In genomic region chr16:21260870-21261791, GRCh38 we compare ENCODE assay signal across 10 cellular contexts. TPM values are rescaled to one million over a fixed set of nuclear protein-coding genes. Genes with fewer than 3 reads are reported as not detected.
DNase-seq lines count a peak whose midpoint lies in the region; ATAC-seq, FAIRE-seq and TF ChIP-seq lines count a peak whose summit lies in the region.
"Had no signal": no experiment of that assay in that cellular context is flagged by ENCODE, and none has a peak within 500 bp of the region (broad histone marks: within the 10 kb centered on the region; RNA-seq: fewer than 3 reads in every experiment).

No MANE protein-coding gene starts in this region.

- H3K9ac ChIP-seq in endothelial cell of umbilical vein (replicated peaks; ENCODE audit: extremely low read depth, insufficient read depth, low read length), result no peak overlapping the region

- H3K9me3 ChIP-seq in endothelial cell of umbilical vein (replicated peaks; ENCODE audit: control insufficient read depth, insufficient read depth, low read length), result no peaks in the 10 kb centered on the region

- no peak overlapping the region for H3K27ac ChIP-seq in endothelial cell of umbilical vein (ENCODE audit: insufficient read depth, low read depth, low read length)

- H3K36me3 ChIP-seq in endothelial cell of umbilical vein (ENCODE audit: control insufficient read depth in 2 of 2, extremely low read depth in 1 of 2, insufficient read depth in 2 of 2, low read length in 2 of 2), result no peaks in the 10 kb centered on the region

- no peak overlapping the region for H3K4me3 ChIP-seq in endothelial cell of umbilical vein (replicated peaks in 1 of 3; ENCODE audit: insufficient read depth in 1 of 3, low read depth in 1 of 3, low read length in 3 of 3)

- peak; percentile 97 for FAIRE-seq in endothelial cell of umbilical vein (lab: Jason Lieb, UNC)

- no peaks in the 10 kb centered on the region for H3K36me3 Mint-ChIP-seq in activated T-cell treated with anti-CD3 and anti-CD28 coated beads, Interleukin-2, amount 50 U/mL, for 4 hours (ENCODE audit: insufficient read depth)
- H3K36me3 Mint-ChIP-seq: IgD-negative memory B cell had no signal

- H3K4me3 Mint-ChIP-seq in activated T-cell treated with anti-CD3 and anti-CD28 coated beads, Interleukin-2, amount 50 U/mL, for 4 hours, result no peak overlapping the region

- CTCF ChIA-PET in endothelial cell of umbilical vein (lab: Charles Lee), result interaction anchor here (0.6 to 1.5 kb wide), 9 partner anchors 8 to 39 kb away, joined by 3 to 7 read pairs (median 3); no protein-coding TSS in a partner anchor

- H4K20me1 ChIP-seq in endothelial cell of umbilical vein (replicated peaks; ENCODE audit: control insufficient read depth, extremely low read depth, insufficient read depth, low read length), result no peaks in the 10 kb centered on the region

- DNase-seq in EL (peak; percentile 79), M059J (ENCODE audit: low read depth) (peak; percentile 81), endothelial cell of umbilical vein (ENCODE audit: low read depth, low spot score) (peak; percentile 75), omental fat pad (ENCODE audit: low spot score) (no peak), NCI-H1930 (lab: John Stamatoyannopoulos, UW) (no peak)
- DNase-seq in activated T-cell treated with anti-CD3 and anti-CD28 coated beads, Interleukin-2, amount 50 U/mL, for 4 hours, result no peak

- no peak overlapping the region for H3K4me2 ChIP-seq in endothelial cell of umbilical vein (ENCODE audit: insufficient read depth, low read length)

- no peaks in the 10 kb centered on the region for H3K9me1 ChIP-seq in endothelial cell of umbilical vein (replicated peaks; ENCODE audit: control insufficient read depth, extremely low read depth, insufficient read depth, low read length)

- TF ChIP-seq POLR2A in endothelial cell of umbilical vein (IDR thresholded peaks at IDR 0.05; ENCODE audit: low read depth, low read length), result no peak

- H3K27me3 Mint-ChIP-seq in activated T-cell treated with anti-CD3 and anti-CD28 coated beads, Interleukin-2, amount 50 U/mL, for 4 hours (ENCODE audit: low read depth), result peaks cover 11% of the 10 kb centered on the region

- no peaks in the 10 kb centered on the region for H3K9me3 Mint-ChIP-seq in activated T-cell treated with anti-CD3 and anti-CD28 coated beads, Interleukin-2, amount 50 U/mL, for 4 hours
- H3K9me3 Mint-ChIP-seq: IgD-negative memory B cell had no signal

- dilution Hi-C loops in endothelial cell of umbilical vein (cut with MboI; ENCODE audit: extremely low pct_ligation_motif_present, low sequenced_read_pairs), result no loop called here

- no peaks in the 10 kb centered on the region for H3K79me2 ChIP-seq in endothelial cell of umbilical vein (ENCODE audit: control insufficient read depth, insufficient read depth, low read length)

- intact Hi-C loops in endothelial cell of umbilical vein (cut with micrococcal nuclease), result no loop called here

- no peaks in the 10 kb centered on the region for H3K4me1 Mint-ChIP-seq in activated T-cell treated with anti-CD3 and anti-CD28 coated beads, Interleukin-2, amount 50 U/mL, for 4 hours (ENCODE audit: low read depth)

- peaks cover 0 to 3% of the 10 kb centered on the region in 2 experiments for H3K27me3 ChIP-seq in endothelial cell of umbilical vein (ENCODE audit: control insufficient read depth in 2 of 2, insufficient read depth in 2 of 2, low read length in 2 of 2)

- POLR2A ChIA-PET in endothelial cell of umbilical vein (lab: Charles Lee), result no interaction called here

- no TSS peak for BruUV-seq in endothelial cell of umbilical vein (replicated peaks; lab: Mats Ljungman, UMichigan)

- no peak overlapping the region for H2AFZ ChIP-seq in endothelial cell of umbilical vein (ENCODE audit: low read depth, low read length)

- ATAC-seq in omental fat pad (ENCODE audit: low FRiP score) (peak; percentile 85), GM18868 (IDR thresholded peaks at IDR 0.05; ENCODE audit: unreplicated experiment) (no peak), GM19397 (IDR thresholded peaks at IDR 0.05; ENCODE audit: unreplicated experiment) (no peak)
- no peak for ATAC-seq in activated T-cell treated with anti-CD3 and anti-CD28 coated beads, Interleukin-2, amount 50 U/mL, for 4 hours

- no peak for TF ChIP-seq CTCF in endothelial cell of umbilical vein (IDR thresholded peaks at IDR 0.05; ENCODE audit: extremely low read depth in 1 of 2, insufficient read depth in 1 of 2, low read depth in 1 of 2, low read length in 2 of 2)
- TF ChIP-seq CTCF in omental fat pad (IDR thresholded peaks at IDR 0.05), result no peak

- no peaks in the 10 kb centered on the region for H3K4me1 ChIP-seq in endothelial cell of umbilical vein (ENCODE audit: control insufficient read depth, extremely low read depth, insufficient read depth, low read length)

TF ChIP-seq in endothelial cell of umbilical vein, 7 proteins besides CTCF, POLR2A, EP300 and RAD21:
- TF ChIP-seq MAX (IDR thresholded peaks at IDR 0.05; ENCODE audit: insufficient read depth, insufficient read length), result no peak
- TF ChIP-seq JUN (IDR thresholded peaks at IDR 0.05; ENCODE audit: borderline replicate concordance, insufficient read depth, insufficient read length, low read depth), result peak; percentile 57
- no peak for TF ChIP-seq MYC (IDR thresholded peaks at IDR 0.05; ENCODE audit: low read depth, low read length)
- TF ChIP-seq FOS (IDR thresholded peaks at IDR 0.05; ENCODE audit: borderline replicate concordance, insufficient read depth, low read length), result peak; percentile 68

RNA-seq across cellular contexts. Expression of gene CRYM, which starts 17.0 kb away (rescaled TPM):
- total RNA-seq in M059J (2014; rRNA removed; shearing (Covaris generic)), result not detected in 2 replicates
- not detected in 2 replicates for total RNA-seq in endothelial cell of umbilical vein
- polyA plus RNA-seq in endothelial cell of umbilical vein, result not detected in 2 replicates
- polyA plus RNA-seq in endothelial cell of umbilical vein (2011; cell fraction: cytosol; rRNA removed), result not detected in 2 replicates
- not detected in 2 replicates for polyA plus RNA-seq in endothelial cell of umbilical vein (2011; cell fraction: nucleus; rRNA removed)
- not detected in 2 replicates for polyA plus RNA-seq in endothelial cell of umbilical vein (2012)
- not detected in 2 replicates for polyA minus RNA-seq in endothelial cell of umbilical vein
- not detected for polyA minus RNA-seq in endothelial cell of umbilical vein (2011; cell fraction: cytosol; rRNA and poly(A)+ RNA removed)
- polyA minus RNA-seq in endothelial cell of umbilical vein (2011; cell fraction: nucleus; rRNA and poly(A)+ RNA removed), result not detected in 2 replicates
- total RNA-seq in omental fat pad, result 1 to 10 TPM in 2 of 4 donors, not detected in 2; 1.2 to 1.4 TPM
- not detected for total RNA-seq in activated T-cell treated with anti-CD3 and anti-CD28 coated beads, Interleukin-2, amount 50 U/mL, for 4 hours
- polyA plus RNA-seq: IgD-negative memory B cell had no signal

RNA-seq across cellular contexts. Expression of gene ANKS4B, which starts 27.6 kb away (rescaled TPM):
- not detected in 2 replicates for total RNA-seq in M059J (2014; rRNA removed; shearing (Covaris generic))
- not detected in 2 replicates for total RNA-seq in endothelial cell of umbilical vein
- polyA plus RNA-seq in endothelial cell of umbilical vein, result not detected in 2 replicates
- not detected in 2 replicates for polyA plus RNA-seq in endothelial cell of umbilical vein (2011; cell fraction: cytosol; rRNA removed)
- not detected in 2 replicates for polyA plus RNA-seq in endothelial cell of umbilical vein (2011; cell fraction: nucleus; rRNA removed)
- not detected in 2 replicates for polyA plus RNA-seq in endothelial cell of umbilical vein (2012)
- polyA minus RNA-seq in endothelial cell of umbilical vein, result not detected in 2 replicates
- not detected for polyA minus RNA-seq in endothelial cell of umbilical vein (2011; cell fraction: cytosol; rRNA and poly(A)+ RNA removed)
- not detected in 2 replicates for polyA minus RNA-seq in endothelial cell of umbilical vein (2011; cell fraction: nucleus; rRNA and poly(A)+ RNA removed)
- not detected for total RNA-seq in omental fat pad
- not detected for total RNA-seq in activated T-cell treated with anti-CD3 and anti-CD28 coated beads, Interleukin-2, amount 50 U/mL, for 4 hours
- polyA plus RNA-seq: IgD-negative memory B cell had no signal

RNA-seq across cellular contexts. Expression of gene ZP2, which starts 49.8 kb away (rescaled TPM):
- total RNA-seq in M059J (2014; rRNA removed; shearing (Covaris generic)), result not detected in 2 replicates
- total RNA-seq in endothelial cell of umbilical vein (not detected in 2 replicates), omental fat pad (not detected)
- polyA plus RNA-seq in endothelial cell of umbilical vein, result not detected in 2 replicates
- not detected in 2 replicates for polyA plus RNA-seq in endothelial cell of umbilical vein (2011; cell fraction: cytosol; rRNA removed)
- not detected in 2 replicates for polyA plus RNA-seq in endothelial cell of umbilical vein (2011; cell fraction: nucleus; rRNA removed)
- not detected in 2 replicates for polyA plus RNA-seq in endothelial cell of umbilical vein (2012)
- not detected in 2 replicates for polyA minus RNA-seq in endothelial cell of umbilical vein
- polyA minus RNA-seq in endothelial cell of umbilical vein (2011; cell fraction: cytosol; rRNA and poly(A)+ RNA removed), result not detected
- polyA minus RNA-seq in endothelial cell of umbilical vein (2011; cell fraction: nucleus; rRNA and poly(A)+ RNA removed), result not detected in 2 replicates
- total RNA-seq in activated T-cell treated with anti-CD3 and anti-CD28 coated beads, Interleukin-2, amount 50 U/mL, for 4 hours, result not detected
- polyA plus RNA-seq: adipose tissue, IgD-negative memory B cell had no signal

Comparison
In these comparisons a context has a peak if more than half of its experiments do, and no peak if none do; other contexts are left out.
1. DNase-seq: peak in EL (single experiment), M059J (single experiment) and endothelial cell of umbilical vein (single experiment); none in omental fat pad (single experiment), NCI-H1930 (0 of 2) and activated T-cell treated with anti-CD3 and anti-CD28 coated beads, Interleukin-2, amount 50 U/mL, for 4 hours (single experiment).